ENCODE assay signal across 24 cellular contexts in the genomic region with DNA sequence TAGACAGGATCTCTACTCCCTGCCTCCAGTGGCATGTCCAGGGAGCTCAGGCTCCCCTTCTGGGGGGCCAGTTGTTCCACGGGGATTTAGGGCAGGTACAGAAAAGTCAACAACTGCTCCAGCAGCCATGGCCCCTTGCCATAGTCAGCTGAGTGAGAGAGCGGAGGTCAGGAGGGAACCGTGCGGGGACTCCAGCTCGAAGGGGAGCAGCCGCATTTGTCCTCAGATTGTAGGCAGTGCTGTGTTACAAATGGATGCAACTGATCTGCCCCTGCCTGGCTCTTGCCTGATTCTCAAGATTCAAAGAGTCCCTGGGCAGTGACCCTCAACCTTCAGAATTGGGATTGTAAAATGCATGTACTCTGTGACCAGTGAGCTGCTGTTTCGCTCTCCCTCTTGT.
"Had no signal": no experiment of that assay in that cellular context is flagged by ENCODE, and none has a peak within 500 bp of the region (broad histone marks: within the 10 kb centered on the region; RNA-seq: fewer than 3 reads in every experiment).

No MANE protein-coding gene starts in this region.

- H3K27me3 ChIP-seq: brain microvascular endothelial cell, heart right ventricle, left lung, right lobe of liver, uterus had no signal

- H3K27ac Mint-ChIP-seq: activated CD4-positive, alpha-beta T cell treated with anti-CD3 and anti-CD28 coated beads, Interleukin-2, amount 10 ng/mL, durations not matched to agents 7 days and 5 days; activated CD8-positive, alpha-beta T cell treated with anti-CD3 and anti-CD28 coated beads, Interleukin-2, amount 10 ng/mL, durations not matched to agents 7 days and 5 days; dendritic cell treated with granulocyte-macrophage colony-stimulating factor and Interleukin-4, amounts not matched to agents 40 ng/mL and 50 ng/mL, for 4 days; natural killer cell; stimulated activated naive CD8-positive, alpha-beta T cell treated with anti-CD3 and anti-CD28 coated beads, Interleukin-15, Interleukin-2, amounts not matched to agents 100 ng/mL and 50 ng/mL, for 24 hours; T-helper 2 cell treated with Interferon-gamma antibody and Interleukin-4, amounts not matched to agents 5 μg/mL and 100 μg/mL, for 36 hours had no signal

- H3K4me1 Mint-ChIP-seq: activated CD4-positive, alpha-beta T cell treated with anti-CD3 and anti-CD28 coated beads, Interleukin-2, amount 10 ng/mL, durations not matched to agents 7 days and 5 days; activated naive CD4-positive, alpha-beta T cell treated with anti-CD3 and anti-CD28 coated beads, Interleukin-2, amount 50 U/mL, for 24 hours; natural killer cell had no signal

- H3K4me1 ChIP-seq: left lung had no signal

- H3K36me3 ChIP-seq: right lobe of liver, uterus had no signal

- ATAC-seq: activated CD8-positive, alpha-beta T cell treated with anti-CD3 and anti-CD28 coated beads, Interleukin-2, amount 10 ng/mL, durations not matched to agents 7 days and 5 days; heart right ventricle; left lung; natural killer cell had no signal

- H3K4me3 Mint-ChIP-seq: activated CD4-positive, alpha-beta T cell treated with anti-CD3 and anti-CD28 coated beads, Interleukin-2, amount 10 ng/mL, durations not matched to agents 7 days and 5 days; activated CD8-positive, alpha-beta T cell treated with anti-CD3 and anti-CD28 coated beads, Interleukin-2, amount 10 ng/mL, durations not matched to agents 7 days and 5 days; activated naive CD4-positive, alpha-beta T cell treated with anti-CD3 and anti-CD28 coated beads, Interleukin-2, amount 50 U/mL, for 24 hours; dendritic cell treated with granulocyte-macrophage colony-stimulating factor and Interleukin-4, amounts not matched to agents 40 ng/mL and 50 ng/mL, for 4 days; natural killer cell; stimulated activated naive CD8-positive, alpha-beta T cell treated with anti-CD3 and anti-CD28 coated beads, Interleukin-15, Interleukin-2, amounts not matched to agents 100 ng/mL and 50 ng/mL, for 24 hours; T-helper 2 cell treated with Interferon-gamma antibody and Interleukin-4, amounts not matched to agents 5 μg/mL and 100 μg/mL, for 36 hours had no signal

- DNase-seq: activated CD4-positive, alpha-beta T cell treated with anti-CD3 and anti-CD28 coated beads, Interleukin-2, amount 10 ng/mL, durations not matched to agents 7 days and 5 days; activated CD4-positive, CD25-positive, alpha-beta regulatory T cell treated with anti-CD3 and anti-CD28 coated beads, Interleukin-2, amount 50 U/mL, for 72 hours; activated CD8-positive, alpha-beta T cell treated with anti-CD3 and anti-CD28 coated beads, Interleukin-2, amount 10 ng/mL, durations not matched to agents 7 days and 5 days; activated gamma-delta T cell treated with Interleukin-2 at 50 U/mL for 16 hours; activated T-cell treated with anti-CD3 and anti-CD28 coated beads, Interleukin-2, amount 50 U/mL, for 1 hour; aorta; brain microvascular endothelial cell; effector CD8-positive, alpha-beta T cell; erythroblast; foreskin fibroblast; heart right ventricle; midbrain; natural killer cell; right lobe of liver; stimulated activated CD4-positive, alpha-beta T cell treated with anti-CD3 and anti-CD28 coated beads, Interleukin-1b, Interleukin-23, amount 100 ng/mL, for 48 hours; trophoblast cell; uterus had no signal

- H3K9me3 Mint-ChIP-seq: activated CD4-positive, alpha-beta T cell treated with anti-CD3 and anti-CD28 coated beads, Interleukin-2, amount 10 ng/mL, durations not matched to agents 7 days and 5 days; activated naive CD4-positive, alpha-beta T cell treated with anti-CD3 and anti-CD28 coated beads, Interleukin-2, amount 50 U/mL, for 24 hours; dendritic cell treated with granulocyte-macrophage colony-stimulating factor and Interleukin-4, amounts not matched to agents 40 ng/mL and 50 ng/mL, for 4 days; natural killer cell; stimulated activated naive CD8-positive, alpha-beta T cell treated with anti-CD3 and anti-CD28 coated beads, Interleukin-15, Interleukin-2, amounts not matched to agents 100 ng/mL and 50 ng/mL, for 24 hours; T-helper 2 cell treated with Interferon-gamma antibody and Interleukin-4, amounts not matched to agents 5 μg/mL and 100 μg/mL, for 36 hours had no signal

- H3K4me3 ChIP-seq: heart right ventricle, left lung, right lobe of liver, skin epidermis, uterus had no signal

- H3K27ac ChIP-seq: brain microvascular endothelial cell, heart right ventricle, left lung, right lobe of liver, skin epidermis, uterus, VCaP had no signal

- H3K27me3 Mint-ChIP-seq: dendritic cell treated with granulocyte-macrophage colony-stimulating factor and Interleukin-4, amounts not matched to agents 40 ng/mL and 50 ng/mL, for 4 days had no signal

- H3K9me3 ChIP-seq: heart right ventricle, left lung, right lobe of liver, uterus had no signal
